Comparison of ENCODE assay signal across 13 cellular contexts in the genomic region with DNA sequence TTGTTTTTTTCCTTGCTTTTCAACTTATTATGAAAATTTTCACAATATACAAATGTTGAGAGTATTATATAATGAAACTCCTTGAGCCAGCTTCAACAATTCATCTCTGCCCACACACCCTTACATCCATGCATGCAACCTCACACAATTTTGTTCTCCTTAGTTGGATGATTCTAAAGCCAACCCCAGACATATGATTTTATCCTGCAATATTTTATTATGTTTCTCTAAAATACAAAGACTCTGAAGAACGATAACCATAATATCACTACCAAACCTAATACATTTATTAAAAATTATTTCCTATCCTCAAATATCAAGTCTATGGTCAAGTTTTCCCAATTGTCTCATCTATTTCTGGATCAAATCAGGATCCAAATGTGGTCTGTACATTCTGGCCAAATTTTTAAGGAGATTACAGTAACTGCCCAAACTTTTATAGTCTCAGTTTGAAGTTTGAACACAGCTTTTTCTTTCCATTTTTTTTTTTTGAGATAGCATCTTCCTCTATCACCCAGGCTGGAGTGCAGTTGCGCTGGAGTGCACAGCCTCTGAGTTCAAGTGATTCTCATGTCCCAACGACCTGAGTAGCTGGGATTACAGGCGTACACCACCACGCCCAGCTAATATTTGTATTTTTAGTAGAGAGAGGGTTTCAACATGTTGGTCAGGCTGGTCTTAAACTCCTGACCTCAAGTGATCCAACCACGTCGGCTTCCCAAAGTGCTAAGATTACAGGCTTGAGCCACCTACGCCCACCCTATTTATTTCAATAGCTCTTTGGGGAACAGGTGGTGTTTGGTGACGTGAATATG.
A peak's percentile ranks its signal among the peaks of the same experiment; 100 is the strongest.
DNase-seq lines count a peak whose midpoint lies in the region; ATAC-seq and TF ChIP-seq lines count a peak whose summit lies in the region.
"Had no signal": no experiment of that assay in that cellular context is flagged by ENCODE, and none has a peak within 500 bp of the region (broad histone marks: within the 10 kb centered on the region; RNA-seq: fewer than 3 reads in every experiment).

No MANE protein-coding gene starts in this region.

- ATAC-seq in GM23338 (no peak), left lung (peak; percentile 80), natural killer cell (no peak)
- ATAC-seq: activated T-cell treated with anti-CD3 and anti-CD28 coated beads, Interleukin-2, amount 50 U/mL, for 72 hours; naive thymus-derived CD4-positive, alpha-beta T cell had no signal

- no peaks in the 10 kb centered on the region for H3K36me3 ChIP-seq in GM23338 (ENCODE audit: insufficient read depth)
- H3K36me3 ChIP-seq in left lung: no peaks in the 10 kb centered on the region
- H3K36me3 ChIP-seq: BLaER1 had no signal

- no peaks in the 10 kb centered on the region for H3K4me1 ChIP-seq in GM23338 (ENCODE audit: insufficient read depth)
- H3K4me1 ChIP-seq in left lung: peaks cover 0 to 11% of the 10 kb centered on the region in 2 donors
- H3K4me1 ChIP-seq: BLaER1 had no signal

- H3K27me3 ChIP-seq in GM23338 (ENCODE audit: insufficient read depth) (no peaks in the 10 kb centered on the region), left lung (no peaks in the 10 kb centered on the region)
- H3K27me3 ChIP-seq: BLaER1 had no signal

- no peaks in the 10 kb centered on the region for H3K36me3 Mint-ChIP-seq in GM23338 (ENCODE audit: low read depth)
- H3K36me3 Mint-ChIP-seq in chondrocyte (ENCODE audit: low read depth): no peaks in the 10 kb centered on the region
- H3K36me3 Mint-ChIP-seq in natural killer cell: no peaks in the 10 kb centered on the region
- H3K36me3 Mint-ChIP-seq in activated T-helper 1 cell treated with anti-CD3 and anti-CD28 coated beads, Interleukin-12 subunit alpha, Interleukin-12 subunit beta, Interleukin-2, Interleukin-4 antibody, amounts not matched to agents 30 ng/mL and 10 ng/mL and 1 ng/mL, durations not matched to agents 14 hours and 24 hours and 36 hours (ENCODE audit: low read depth): no peaks in the 10 kb centered on the region
- H3K36me3 Mint-ChIP-seq: brain had no signal

- no peaks in the 10 kb centered on the region for H3K79me2 ChIP-seq in GM23338 (replicated peaks; ENCODE audit: insufficient read depth)

- intact Hi-C loops in left lung (cut with DNase I) (no loop called here), natural killer cell (cut with micrococcal nuclease) (no loop called here)
- intact Hi-C loops in activated T-helper 1 cell treated with anti-CD3 and anti-CD28 coated beads, Interleukin-12 subunit alpha, Interleukin-12 subunit beta, Interleukin-2, Interleukin-4 antibody, amounts not matched to agents 30 ng/mL and 10 ng/mL and 1 ng/mL, durations not matched to agents 14 hours and 24 hours and 36 hours (cut with micrococcal nuclease): no loop called here

- H2AFZ ChIP-seq in GM23338: 0 out of 2 replicates have a peak overlapping the region, but pooled peaks have one; percentile 24

- DNase-seq in GM23338 (ENCODE audit: low spot score) (no peak), chondrocyte (ENCODE audit: low spot score) (no peak), left lung (peak in 1 of 2 donors; percentile 58), superior temporal gyrus (ENCODE audit: extremely low spot score) (peak; percentile 27), natural killer cell (no peak), MV-4-11 (lab: John Stamatoyannopoulos, UW) (no peak), middle frontal gyrus (ENCODE audit: extremely low spot score, low spot score) (no peak)
- DNase-seq in activated T-helper 1 cell treated with anti-CD3 and anti-CD28 coated beads, Interleukin-12 subunit alpha, Interleukin-12 subunit beta, Interleukin-2, Interleukin-4 antibody, amounts not matched to agents 30 ng/mL and 10 ng/mL and 1 ng/mL, durations not matched to agents 14 hours and 24 hours and 36 hours (ENCODE audit: low spot score): no peak
- DNase-seq: activated T-cell treated with anti-CD3 and anti-CD28 coated beads, Interleukin-2, amount 50 U/mL, for 72 hours; naive thymus-derived CD4-positive, alpha-beta T cell; NCI-H146 had no signal

- H4K20me1 ChIP-seq in GM23338 (replicated peaks; ENCODE audit: insufficient read depth): no peaks in the 10 kb centered on the region
- H4K20me1 ChIP-seq: BLaER1 had no signal

- H3K9me3 Mint-ChIP-seq in GM23338 (no peaks in the 10 kb centered on the region), chondrocyte (ENCODE audit: low read depth) (peaks cover 2% of the 10 kb centered on the region), natural killer cell (no peaks in the 10 kb centered on the region)
- no peaks in the 10 kb centered on the region for H3K9me3 Mint-ChIP-seq in activated T-helper 1 cell treated with anti-CD3 and anti-CD28 coated beads, Interleukin-12 subunit alpha, Interleukin-12 subunit beta, Interleukin-2, Interleukin-4 antibody, amounts not matched to agents 30 ng/mL and 10 ng/mL and 1 ng/mL, durations not matched to agents 14 hours and 24 hours and 36 hours
- H3K9me3 Mint-ChIP-seq: activated T-cell treated with anti-CD3 and anti-CD28 coated beads, Interleukin-2, amount 50 U/mL, for 72 hours; brain; naive thymus-derived CD4-positive, alpha-beta T cell had no signal

- H3K9me3 ChIP-seq in left lung: no peaks in the 10 kb centered on the region
- H3K9me3 ChIP-seq: BLaER1 had no signal

- H3K27ac Mint-ChIP-seq in GM23338 (no peak overlapping the region), chondrocyte (ENCODE audit: unreplicated experiment) (peak overlapping the region; percentile 86), natural killer cell (no peak overlapping the region)
- no peak overlapping the region for H3K27ac Mint-ChIP-seq in activated T-helper 1 cell treated with anti-CD3 and anti-CD28 coated beads, Interleukin-12 subunit alpha, Interleukin-12 subunit beta, Interleukin-2, Interleukin-4 antibody, amounts not matched to agents 30 ng/mL and 10 ng/mL and 1 ng/mL, durations not matched to agents 14 hours and 24 hours and 36 hours
- H3K27ac Mint-ChIP-seq: activated T-cell treated with anti-CD3 and anti-CD28 coated beads, Interleukin-2, amount 50 U/mL, for 72 hours; naive thymus-derived CD4-positive, alpha-beta T cell had no signal

- no peaks in the 10 kb centered on the region for H3F3A ChIP-seq in GM23338 (replicated peaks; ENCODE audit: low read depth)

- H3K27me3 Mint-ChIP-seq in GM23338 (ENCODE audit: insufficient read depth, low read depth, poor library complexity) (no peaks in the 10 kb centered on the region), chondrocyte (ENCODE audit: low read depth) (no peaks in the 10 kb centered on the region), natural killer cell (ENCODE audit: low read depth in 2 of 2) (peaks cover 0 to 5% of the 10 kb centered on the region in 2 donors)
- peaks cover 8% of the 10 kb centered on the region for H3K27me3 Mint-ChIP-seq in activated T-helper 1 cell treated with anti-CD3 and anti-CD28 coated beads, Interleukin-12 subunit alpha, Interleukin-12 subunit beta, Interleukin-2, Interleukin-4 antibody, amounts not matched to agents 30 ng/mL and 10 ng/mL and 1 ng/mL, durations not matched to agents 14 hours and 24 hours and 36 hours (ENCODE audit: insufficient read depth)

- TF ChIP-seq CTCF in GM23338 (conservative IDR thresholded peaks at IDR 0.05; ENCODE audit: low read depth in 2 of 2) (no peak), chondrocyte (IDR thresholded peaks at IDR 0.05) (no peak), left lung (IDR thresholded peaks at IDR 0.05) (no peak), natural killer cell (IDR thresholded peaks at IDR 0.05) (no peak)

- H3K4me1 Mint-ChIP-seq in GM23338 (no peaks in the 10 kb centered on the region; the same call in 1 of the 3 replicates), chondrocyte (ENCODE audit: low read depth) (peaks cover 62% of the 10 kb centered on the region), natural killer cell (no peaks in the 10 kb centered on the region)
- peaks cover 6% of the 10 kb centered on the region for H3K4me1 Mint-ChIP-seq in activated T-helper 1 cell treated with anti-CD3 and anti-CD28 coated beads, Interleukin-12 subunit alpha, Interleukin-12 subunit beta, Interleukin-2, Interleukin-4 antibody, amounts not matched to agents 30 ng/mL and 10 ng/mL and 1 ng/mL, durations not matched to agents 14 hours and 24 hours and 36 hours (ENCODE audit: low read depth)
- H3K4me1 Mint-ChIP-seq: naive thymus-derived CD4-positive, alpha-beta T cell had no signal

- no peak overlapping the region for H3K4me2 ChIP-seq in GM23338
- H3K4me2 ChIP-seq: BLaER1 had no signal

- no peak overlapping the region for H3K4me3 Mint-ChIP-seq in GM23338
- H3K4me3 Mint-ChIP-seq in chondrocyte (ENCODE audit: unreplicated experiment): peak overlapping the region; percentile 3
- H3K4me3 Mint-ChIP-seq in natural killer cell: no peak overlapping the region
- no peak overlapping the region for H3K4me3 Mint-ChIP-seq in activated T-helper 1 cell treated with anti-CD3 and anti-CD28 coated beads, Interleukin-12 subunit alpha, Interleukin-12 subunit beta, Interleukin-2, Interleukin-4 antibody, amounts not matched to agents 30 ng/mL and 10 ng/mL and 1 ng/mL, durations not matched to agents 14 hours and 24 hours and 36 hours
- H3K4me3 Mint-ChIP-seq: activated T-cell treated with anti-CD3 and anti-CD28 coated beads, Interleukin-2, amount 50 U/mL, for 72 hours; naive thymus-derived CD4-positive, alpha-beta T cell had no signal

- H3K4me3 ChIP-seq in GM23338 (no peak overlapping the region), left lung (no peak overlapping the region)
- H3K4me3 ChIP-seq: BLaER1 had no signal

- H3K27ac ChIP-seq in GM23338 (ENCODE audit: low read depth) (no peak overlapping the region), left lung (peak overlapping the region; percentile 1 to 71)
- H3K27ac ChIP-seq: BLaER1 had no signal

- no peaks in the 10 kb centered on the region for H3K9me2 ChIP-seq in GM23338 (ENCODE audit: insufficient read depth)

TF ChIP-seq in GM23338, 12 proteins besides CTCF, POLR2A, EP300 and RAD21 (continues in another document):
- TF ChIP-seq EZH2phosphoT487 (IDR thresholded peaks at IDR 0.05; ENCODE audit: unreplicated experiment) (no peak), NANOG (IDR thresholded peaks at IDR 0.05; ENCODE audit: borderline replicate concordance) (no peak)
